Comparison of ENCODE assay signal across 7 cellular contexts in the genomic region with DNA sequence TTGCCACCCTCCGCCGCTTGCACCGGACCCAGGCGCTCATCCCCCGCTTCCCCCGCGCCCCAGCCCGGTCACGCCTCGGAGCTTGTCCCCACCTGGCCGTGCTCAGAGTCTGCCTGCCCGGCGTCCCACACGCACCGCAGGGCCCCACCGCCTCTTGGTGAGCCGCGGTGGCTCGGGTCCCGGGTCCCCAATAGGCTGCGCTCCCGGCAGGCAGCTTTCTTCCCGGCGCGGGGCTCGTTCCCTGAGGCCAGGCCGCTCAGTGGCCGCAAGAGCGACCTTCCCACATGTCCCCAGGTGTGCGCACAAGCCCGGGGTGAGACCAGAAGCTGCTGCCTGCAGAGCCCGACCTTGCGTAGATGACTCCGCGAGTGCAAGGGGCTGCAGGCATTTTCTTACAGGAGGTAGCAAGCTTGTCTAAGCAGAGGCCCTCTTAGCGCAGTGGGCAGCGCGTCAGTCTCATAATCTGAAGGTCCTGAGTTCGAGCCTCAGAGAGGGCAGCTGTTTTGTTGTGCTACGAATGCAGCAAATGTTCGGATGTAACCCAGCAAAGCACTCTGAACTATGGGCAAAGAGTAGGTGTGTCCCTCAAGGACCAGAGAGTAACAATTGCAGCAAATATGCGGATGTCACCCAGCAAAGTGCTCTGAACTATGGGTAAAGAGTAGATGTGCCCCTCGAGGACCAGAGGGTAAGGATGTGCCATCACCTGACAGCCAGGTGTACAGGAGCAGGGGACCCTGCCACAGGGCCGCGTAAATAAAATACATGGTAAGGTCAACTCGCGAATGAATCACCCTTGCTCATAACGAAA. TPM values are rescaled to one million over a fixed set of nuclear protein-coding genes. Genes with fewer than 3 reads are reported as not detected.
A peak's percentile ranks its signal among the peaks of the same experiment; 100 is the strongest.
DNase-seq lines count a peak whose midpoint lies in the region; ATAC-seq and TF ChIP-seq lines count a peak whose summit lies in the region.

No MANE protein-coding gene starts in this region.

- H3K9me3 Mint-ChIP-seq in naive B cell = peaks cover 0 to 17% (median 9%) of the 10 kb centered on the region in 7 donors

- TF ChIP-seq CTCF in GM06990 (IDR thresholded peaks at IDR 0.05; ENCODE audit: insufficient read depth, low read length, poor library complexity, severe bottlenecking) = no peak

- H3K27me3 ChIP-seq in GM06990 (replicated peaks; ENCODE audit: control insufficient read depth, insufficient read depth, low read length) = peaks cover 3% of the 10 kb centered on the region

- peak overlapping the region in 3 of 6 donors; percentile 48 to 87 (median 74) for H3K27ac Mint-ChIP-seq in naive B cell

- no peaks in the 10 kb centered on the region for H3K36me3 Mint-ChIP-seq in naive B cell

- DNase-seq in GM06990 (ENCODE audit: extremely low read depth, insufficient read length) (peak; percentile 59), NCI-H82 (lab: John Stamatoyannopoulos, UW) (peak; percentile 89), dedifferentiated amniotic fluid mesenchymal stem cell (ENCODE audit: extremely low spot score) (peak; percentile 38), naive B cell (no peak), NCI-H2227 treated with DMSO at 0.1 percent for 48 hours (lab: John Stamatoyannopoulos, UW) (no peak), NCI-H128 (lab: John Stamatoyannopoulos, UW; ENCODE audit: unreplicated experiment) (no peak)

- H3K36me3 ChIP-seq in GM06990 (ENCODE audit: control insufficient read depth, insufficient read depth, low read length) = no peaks in the 10 kb centered on the region

- peak overlapping the region in 4 of 8 donors; percentile 10 to 85 (median 62) for H3K4me3 Mint-ChIP-seq in naive B cell

- ATAC-seq in HG02642 (IDR thresholded peaks at IDR 0.05; ENCODE audit: poor library complexity, unreplicated experiment) (peak; percentile 50), naive B cell (ENCODE audit: low read depth in 2 of 2) (peak; percentile 9 to 28)

- H3K27me3 Mint-ChIP-seq in naive B cell = peaks cover 22 to 72% (median 57%) of the 10 kb centered on the region in 3 donors

- H3K4me3 ChIP-seq in GM06990 (replicated peaks; ENCODE audit: low read depth, low read length) = no peak overlapping the region

- peaks cover 5 to 10% (median 9%) of the 10 kb centered on the region in 3 donors for H3K4me1 Mint-ChIP-seq in naive B cell

RNA-seq across cellular contexts. Expression of a gene that starts 15.6 kb away (rescaled TPM):
- not detected for polyA plus RNA-seq in naive B cell (ENCODE audit: low read depth in 6 of 6)

RNA-seq across cellular contexts. Expression of a gene that starts 35.8 kb away (rescaled TPM):
- polyA plus RNA-seq in naive B cell (ENCODE audit: low read depth in 6 of 6) = 10 to 100 TPM in 2 of 6 donors, 1 to 10 TPM in 4; 4.3 to 12.1 (median 7.3) TPM

Comparison
In these comparisons a context has a peak if more than half of its experiments do, and no peak if none do; other contexts are left out.
1. DNase-seq: peak in GM06990 (single experiment), NCI-H82 (single experiment) and dedifferentiated amniotic fluid mesenchymal stem cell (single experiment); none in naive B cell (single experiment), NCI-H2227 treated with DMSO at 0.1 percent for 48 hours (single experiment) and NCI-H128 (single experiment).